Comparison of ENCODE assay signal across 8 cellular contexts in genomic region chr22:42649261-42650056, GRCh38. TPM values are rescaled to one million over a fixed set of nuclear protein-coding genes. Genes with fewer than 3 reads are reported as not detected.
DNase-seq lines count a peak whose midpoint lies in the region; ATAC-seq and TF ChIP-seq lines count a peak whose summit lies in the region.

Gene CYB5R3, minus strand, starts transcription at chr22:42649392. Its CDS starts 77 bp downstream, at chr22:42649315.

- H3K36me3 ChIP-seq in hepatocyte (replicated peaks; ENCODE audit: insufficient read depth, low read depth) (no peaks in the 10 kb centered on the region), aorta (ENCODE audit: control insufficient read depth in 1 of 2, insufficient read depth in 2 of 2, low read length in 1 of 2) (no peaks in the 10 kb centered on the region)

- intact Hi-C loops in aorta (cut with DNase I): no loop called here

- H3K4me1 ChIP-seq in hepatocyte (ENCODE audit: insufficient read depth) (peaks cover 43% of the 10 kb centered on the region), aorta (ENCODE audit: control insufficient read depth in 1 of 2, insufficient read depth in 2 of 2, low read length in 2 of 2) (no peaks in the 10 kb centered on the region)

- ATAC-seq in HG02571 (IDR thresholded peaks at IDR 0.05; ENCODE audit: unreplicated experiment) (peak; percentile 60), aorta (ENCODE audit: low FRiP score) (peak; percentile 84)

- H3K27me3 ChIP-seq in hepatocyte (no peaks in the 10 kb centered on the region), aorta (ENCODE audit: control insufficient read depth in 1 of 2, insufficient read depth in 2 of 2, low read length in 1 of 2) (no peaks in the 10 kb centered on the region)

- 37% methylated on average over 16 of the region's 79 CpGs for WGBS in hepatocyte (ENCODE audit: low lambda C conversion rate, missing lambda C conversion rate)
- WGBS in aorta, 2 donors: 11 to 16% methylated on average over 46 to 79 of the region's 79 CpGs

- H3K9me3 ChIP-seq in hepatocyte (ENCODE audit: low read depth) (no peaks in the 10 kb centered on the region), aorta (ENCODE audit: control insufficient read depth, low read length) (no peaks in the 10 kb centered on the region)

- in situ Hi-C loops in astrocyte of the cerebellum (cut with HindIII; ENCODE audit: low sequenced_read_pairs): no loop called here

- H4K20me1 ChIP-seq in hepatocyte (ENCODE audit: insufficient read depth, poor library complexity, severe bottlenecking): peaks cover 20% of the 10 kb centered on the region

- H3K9me2 ChIP-seq in hepatocyte (replicated peaks; ENCODE audit: insufficient read depth): no peaks in the 10 kb centered on the region

- H3K27ac ChIP-seq in hepatocyte (peak within 1 kb of the TSS; percentile 100), aorta (ENCODE audit: low read depth in 1 of 2, low read length in 2 of 2) (peak within 1 kb of the TSS; percentile 64 to 84)

- TF ChIP-seq CTCF in astrocyte of the cerebellum (IDR thresholded peaks at IDR 0.05; ENCODE audit: low read depth, low read length, missing control alignments) (no peak), hepatocyte (IDR thresholded peaks at IDR 0.05; ENCODE audit: poor library complexity) (peak; percentile 19)

- H3K4me3 ChIP-seq in GM08714 (ENCODE audit: low read length) (peak within 1 kb of the TSS; percentile 94), astrocyte of the cerebellum (ENCODE audit: low read depth, low read length) (peak within 1 kb of the TSS; percentile 83), hepatocyte (peak within 1 kb of the TSS; percentile 99), aorta (ENCODE audit: low read length in 2 of 2) (peak within 1 kb of the TSS; percentile 59 to 70)

- peaks cover 53% of the 10 kb centered on the region for H3K79me2 ChIP-seq in hepatocyte

- peak within 1 kb of the TSS; percentile 92 for H3K4me2 ChIP-seq in hepatocyte

- DNase-seq in NCI-H1105 treated with DMSO at 0.1 percent for 48 hours (lab: John Stamatoyannopoulos, UW): peak; percentile 62
- peak; percentile 59 for DNase-seq in T1000 (lab: John Stamatoyannopoulos, UW)
- no peak for DNase-seq in astrocyte of the cerebellum (ENCODE audit: low read depth)
- peak; percentile 93 for DNase-seq in hepatocyte (ENCODE audit: low spot score)
- peak; percentile 90 for DNase-seq in retina
- DNase-seq in aorta: peak; percentile 91 to 94

- H2AFZ ChIP-seq in hepatocyte: peak within 1 kb of the TSS; percentile 84

RNA-seq across cellular contexts. Expression of gene CYB5R3, which starts in this region (rescaled TPM):
- 119 and 136 TPM in 2 replicates for total RNA-seq in hepatocyte
- polyA plus RNA-seq in hepatocyte: 407 and 438 TPM in 2 replicates
- total RNA-seq in aorta: 100 to 1,000 TPM; 430 to 444 TPM
- polyA plus RNA-seq in aorta: 100 to 1,000 TPM; 346 to 756 TPM
